Comparison of ENCODE assay signal across 35 cellular contexts in the genomic region with DNA sequence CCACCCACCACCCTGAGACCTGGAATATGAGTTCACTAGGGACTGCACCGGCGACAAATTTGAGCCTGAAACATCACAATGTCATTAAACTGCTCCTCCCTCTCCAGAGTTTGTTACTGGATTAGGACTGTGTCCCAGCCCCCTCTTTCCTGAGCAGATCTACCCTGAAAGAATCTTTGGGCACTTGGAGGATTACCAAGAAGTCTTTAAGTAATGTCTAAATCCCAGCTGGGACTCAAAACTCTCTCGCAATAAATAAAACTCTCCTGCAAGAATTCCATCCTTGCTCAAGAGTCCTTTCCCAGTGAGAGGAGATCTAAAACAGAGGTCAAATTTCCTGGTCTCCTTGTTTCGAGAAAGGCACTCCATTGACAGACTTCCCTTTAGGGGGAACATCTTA. TPM values are rescaled to one million over a fixed set of nuclear protein-coding genes. Genes with fewer than 3 reads are reported as not detected.
A peak's percentile ranks its signal among the peaks of the same experiment; 100 is the strongest.
DNase-seq lines count a peak whose midpoint lies in the region; ATAC-seq and TF ChIP-seq lines count a peak whose summit lies in the region.
"Had no signal": no experiment of that assay in that cellular context is flagged by ENCODE, and none has a peak within 500 bp of the region (broad histone marks: within the 10 kb centered on the region; RNA-seq: fewer than 3 reads in every experiment).

No MANE protein-coding gene starts in this region.

- TF ChIP-seq CTCF in AG10803 (conservative IDR thresholded peaks at IDR 0.05; ENCODE audit: low read length): no peak
- TF ChIP-seq CTCF in smooth muscle cell (IDR thresholded peaks at IDR 0.05; ENCODE audit: borderline replicate concordance, insufficient read depth, poor library complexity, severe bottlenecking): no peak
- no peak for TF ChIP-seq CTCF in WTC11 (IDR thresholded peaks at IDR 0.05)

- H3K9ac ChIP-seq in smooth muscle cell (ENCODE audit: low read depth): no peak overlapping the region
- H3K9ac ChIP-seq: KMS-11 had no signal

- no peaks in the 10 kb centered on the region for H3K9me3 ChIP-seq in smooth muscle cell (replicated peaks; ENCODE audit: low read depth)
- H3K9me3 ChIP-seq: heart right ventricle, prostate gland had no signal

- peak overlapping the region; percentile 40 for H3K4me2 ChIP-seq in smooth muscle cell
- H3K4me2 ChIP-seq: KMS-11 had no signal

- H3K27me3 Mint-ChIP-seq in WTC11 (ENCODE audit: low read depth): no peaks in the 10 kb centered on the region
- peaks cover 4% of the 10 kb centered on the region for H3K27me3 Mint-ChIP-seq in activated naive CD8-positive, alpha-beta T cell treated with anti-CD3 and anti-CD28 coated beads for 36 hours
- H3K27me3 Mint-ChIP-seq: activated CD8-positive, alpha-beta T cell treated with anti-CD3 and anti-CD28 coated beads for 36 hours had no signal

- no peaks in the 10 kb centered on the region for H3F3A ChIP-seq in smooth muscle cell (ENCODE audit: low read depth)

- no peak overlapping the region for H3K4me3 Mint-ChIP-seq in WTC11
- H3K4me3 Mint-ChIP-seq in activated naive CD8-positive, alpha-beta T cell treated with anti-CD3 and anti-CD28 coated beads for 36 hours: no peak overlapping the region
- H3K4me3 Mint-ChIP-seq: activated CD8-positive, alpha-beta T cell treated with anti-CD3 and anti-CD28 coated beads for 36 hours; activated naive CD4-positive, alpha-beta T cell treated with anti-CD3 and anti-CD28 coated beads for 36 hours; CD4-positive, CD25-positive, alpha-beta regulatory T cell; mesothelial cell of epicardium; type B pancreatic cell had no signal

- peak overlapping the region; percentile 28 for H3K27ac ChIP-seq in smooth muscle cell (ENCODE audit: low read depth)
- H3K27ac ChIP-seq: brain microvascular endothelial cell, heart right ventricle, KMS-11, prostate gland had no signal

- no peaks in the 10 kb centered on the region for H3K36me3 Mint-ChIP-seq in WTC11
- H3K36me3 Mint-ChIP-seq in activated naive CD8-positive, alpha-beta T cell treated with anti-CD3 and anti-CD28 coated beads for 36 hours: no peaks in the 10 kb centered on the region
- H3K36me3 Mint-ChIP-seq: CD4-positive, CD25-positive, alpha-beta regulatory T cell; mesothelial cell of epicardium; type B pancreatic cell had no signal

- 18% methylated on average over 4 of the region's 4 CpGs for WGBS in smooth muscle cell (ENCODE audit: low lambda C conversion rate)

- ATAC-seq in WTC11: no peak
- ATAC-seq: heart right ventricle, left ventricle myocardium superior, sciatic nerve had no signal

- POLR2A ChIA-PET in WTC11 (lab: Charles Lee): no interaction called here

- H4K20me1 ChIP-seq in smooth muscle cell (ENCODE audit: low read depth): no peaks in the 10 kb centered on the region

- DNase-seq in AG10803 (ENCODE audit: low read depth): peak; percentile 84
- DNase-seq in NCI-H82 treated with DMSO at 0.1 percent for 48 hours (lab: John Stamatoyannopoulos, UW; ENCODE audit: unreplicated experiment): peak; percentile 88
- DNase-seq in fibroblast of peridontal ligament (ENCODE audit: extremely low read depth): peak; percentile 80
- DNase-seq in smooth muscle cell (lab: John Stamatoyannopoulos, UW; ENCODE audit: unreplicated experiment): no peak
- no peak for DNase-seq in NCI-H1436 (lab: John Stamatoyannopoulos, UW)
- DNase-seq in WTC11 (ENCODE audit: low spot score): no peak
- DNase-seq in NCI-H510A (lab: John Stamatoyannopoulos, UW): no peak
- DNase-seq in activated naive CD8-positive, alpha-beta T cell treated with anti-CD3 and anti-CD28 coated beads for 36 hours: no peak
- DNase-seq: activated CD8-positive, alpha-beta memory T cell treated with anti-CD3 and anti-CD28 coated beads, Interleukin-2, amount 50 U/mL, for 48 hours; activated CD8-positive, alpha-beta T cell treated with anti-CD3 and anti-CD28 coated beads for 36 hours; activated naive CD4-positive, alpha-beta T cell treated with anti-CD3 and anti-CD28 coated beads for 36 hours; amniotic stem cell; brain microvascular endothelial cell; CD4-positive, CD25-positive, alpha-beta regulatory T cell; DND-41; effector CD4-positive, alpha-beta T cell; foreskin melanocyte; H7; heart right ventricle; left ventricle myocardium superior; MM.1S; naive B cell; NCI-H2029; NCI-H774; nucleus accumbens; SHP77 treated with DMSO at 0.1 percent for 48 hours; stimulated activated CD4-positive, alpha-beta T cell treated with anti-CD3 and anti-CD28 coated beads, Interleukin-15, amount 100 ng/mL, for 24 hours; stimulated activated CD4-positive, alpha-beta T cell treated with anti-CD3 and anti-CD28 coated beads, Interleukin-4, amount 100 ng/mL, for 4 hours; T-helper 2 cell had no signal

- H3K9me3 Mint-ChIP-seq in WTC11: 0 out of 2 replicates have a peak, but pooled peaks cover 5% of the 10 kb centered on the region
- no peaks in the 10 kb centered on the region for H3K9me3 Mint-ChIP-seq in activated naive CD8-positive, alpha-beta T cell treated with anti-CD3 and anti-CD28 coated beads for 36 hours
- H3K9me3 Mint-ChIP-seq: activated naive CD4-positive, alpha-beta T cell treated with anti-CD3 and anti-CD28 coated beads for 36 hours; mesothelial cell of epicardium; type B pancreatic cell had no signal

- CTCF ChIA-PET in WTC11 (lab: Charles Lee): interaction anchor here (5.4 kb wide), 1 partner anchor 12 kb away, joined by 36 read pairs; no protein-coding TSS in a partner anchor

- no peaks in the 10 kb centered on the region for H3K36me3 ChIP-seq in smooth muscle cell (ENCODE audit: low read depth)
- H3K36me3 ChIP-seq: brain microvascular endothelial cell, heart right ventricle, prostate gland had no signal

- peak overlapping the region; percentile 62 for H2AFZ ChIP-seq in smooth muscle cell (ENCODE audit: low read depth)

- no peak overlapping the region for H3K27ac Mint-ChIP-seq in WTC11
- H3K27ac Mint-ChIP-seq in activated naive CD8-positive, alpha-beta T cell treated with anti-CD3 and anti-CD28 coated beads for 36 hours: no peak overlapping the region
- H3K27ac Mint-ChIP-seq: activated CD8-positive, alpha-beta T cell treated with anti-CD3 and anti-CD28 coated beads for 36 hours; activated naive CD4-positive, alpha-beta T cell treated with anti-CD3 and anti-CD28 coated beads for 36 hours; CD4-positive, CD25-positive, alpha-beta regulatory T cell; mesothelial cell of epicardium; type B pancreatic cell had no signal

- H3K27me3 ChIP-seq in smooth muscle cell (ENCODE audit: low read depth): no peaks in the 10 kb centered on the region
- H3K27me3 ChIP-seq: brain microvascular endothelial cell had no signal

- no peak overlapping the region for H3K4me3 ChIP-seq in AG10803 (ENCODE audit: low read length)
- H3K4me3 ChIP-seq in smooth muscle cell: no peak overlapping the region
- H3K4me3 ChIP-seq: heart right ventricle, prostate gland had no signal

- H3K79me2 ChIP-seq in smooth muscle cell (ENCODE audit: low read depth): no peaks in the 10 kb centered on the region

- no peaks in the 10 kb centered on the region for H3K4me1 Mint-ChIP-seq in WTC11
- H3K4me1 Mint-ChIP-seq in activated naive CD8-positive, alpha-beta T cell treated with anti-CD3 and anti-CD28 coated beads for 36 hours: no peaks in the 10 kb centered on the region
- H3K4me1 Mint-ChIP-seq: CD4-positive, CD25-positive, alpha-beta regulatory T cell had no signal

- peaks cover 4% of the 10 kb centered on the region for H3K4me1 ChIP-seq in smooth muscle cell (ENCODE audit: low read depth)
- H3K4me1 ChIP-seq: prostate gland had no signal

TF ChIP-seq in WTC11, 78 proteins besides CTCF, POLR2A, EP300 and RAD21 (continues in another document):
- TF ChIP-seq GTF2I (CRISPR knock-in tag; conservative IDR thresholded peaks at IDR 0.05) (no peak), MXD4 (CRISPR knock-in tag; IDR thresholded peaks at IDR 0.05; ENCODE audit: borderline replicate concordance) (no peak), NFATC4 (CRISPR knock-in tag; IDR thresholded peaks at IDR 0.05) (no peak), GRHL2 (CRISPR knock-in tag; IDR thresholded peaks at IDR 0.05; ENCODE audit: insufficient replicate concordance, severe bottlenecking) (no peak), GABPB1 (CRISPR knock-in tag; IDR thresholded peaks at IDR 0.05) (no peak), PRRX2 (CRISPR knock-in tag; IDR thresholded peaks at IDR 0.05) (no peak), ZNF416 (CRISPR knock-in tag; IDR thresholded peaks at IDR 0.05) (no peak), FOXJ3 (CRISPR knock-in tag; IDR thresholded peaks at IDR 0.05; ENCODE audit: borderline replicate concordance) (no peak), SP1 (CRISPR knock-in tag; conservative IDR thresholded peaks at IDR 0.05) (no peak), CREM (CRISPR knock-in tag; IDR thresholded peaks at IDR 0.05) (no peak)
- TF ChIP-seq, protein P1, sequence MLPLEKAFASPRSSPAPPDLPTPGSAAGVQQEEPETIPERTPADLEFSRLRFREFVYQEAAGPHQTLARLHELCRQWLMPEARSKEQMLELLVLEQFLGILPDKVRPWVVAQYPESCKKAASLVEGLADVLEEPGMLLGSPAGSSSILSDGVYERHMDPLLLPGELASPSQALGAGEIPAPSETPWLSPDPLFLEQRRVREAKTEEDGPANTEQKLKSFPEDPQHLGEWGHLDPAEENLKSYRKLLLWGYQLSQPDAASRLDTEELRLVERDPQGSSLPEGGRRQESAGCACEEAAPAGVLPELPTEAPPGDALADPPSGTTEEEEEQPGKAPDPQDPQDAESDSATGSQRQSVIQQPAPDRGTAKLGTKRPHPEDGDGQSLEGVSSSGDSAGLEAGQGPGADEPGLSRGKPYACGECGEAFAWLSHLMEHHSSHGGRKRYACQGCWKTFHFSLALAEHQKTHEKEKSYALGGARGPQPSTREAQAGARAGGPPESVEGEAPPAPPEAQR (CRISPR knock-in tag; IDR thresholded peaks at IDR 0.05): no peak
- TF ChIP-seq, protein P2, sequence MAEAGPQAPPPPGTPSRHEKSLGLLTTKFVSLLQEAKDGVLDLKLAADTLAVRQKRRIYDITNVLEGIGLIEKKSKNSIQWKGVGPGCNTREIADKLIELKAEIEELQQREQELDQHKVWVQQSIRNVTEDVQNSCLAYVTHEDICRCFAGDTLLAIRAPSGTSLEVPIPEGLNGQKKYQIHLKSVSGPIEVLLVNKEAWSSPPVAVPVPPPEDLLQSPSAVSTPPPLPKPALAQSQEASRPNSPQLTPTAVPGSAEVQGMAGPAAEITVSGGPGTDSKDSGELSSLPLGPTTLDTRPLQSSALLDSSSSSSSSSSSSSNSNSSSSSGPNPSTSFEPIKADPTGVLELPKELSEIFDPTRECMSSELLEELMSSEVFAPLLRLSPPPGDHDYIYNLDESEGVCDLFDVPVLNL (CRISPR knock-in tag; IDR thresholded peaks at IDR 0.05; ENCODE audit: borderline replicate concordance, low read depth): no peak

RNA-seq across cellular contexts. Expression of a gene that starts 20.9 kb away (rescaled TPM):
- total RNA-seq in smooth muscle cell (not detected in 2 replicates), WTC11 (2021) (not detected in 3 replicates)
- polyA plus RNA-seq in smooth muscle cell: not detected in 2 replicates
- total RNA-seq in activated naive CD8-positive, alpha-beta T cell treated with anti-CD3 and anti-CD28 coated beads for 36 hours: not detected
- total RNA-seq: activated CD8-positive, alpha-beta T cell treated with anti-CD3 and anti-CD28 coated beads for 36 hours; activated naive CD4-positive, alpha-beta T cell treated with anti-CD3 and anti-CD28 coated beads for 36 hours; CD4-positive, CD25-positive, alpha-beta regulatory T cell; H7; heart right ventricle; left ventricle myocardium superior; mesothelial cell of epicardium; prostate gland; sciatic nerve; subcutaneous adipose tissue had no signal
- polyA plus RNA-seq: CD4-positive, CD25-positive, alpha-beta regulatory T cell; heart right ventricle had no signal

RNA-seq across cellular contexts. Expression of a gene that starts 42.6 kb away (rescaled TPM):
- total RNA-seq in smooth muscle cell (not detected in 2 replicates), WTC11 (2021) (not detected in 3 replicates)
- 1.4 TPM in 1 of 2 replicates, not detected in the other for polyA plus RNA-seq in smooth muscle cell
- not detected for total RNA-seq in activated naive CD8-positive, alpha-beta T cell treated with anti-CD3 and anti-CD28 coated beads for 36 hours
- total RNA-seq: activated CD8-positive, alpha-beta T cell treated with anti-CD3 and anti-CD28 coated beads for 36 hours; activated naive CD4-positive, alpha-beta T cell treated with anti-CD3 and anti-CD28 coated beads for 36 hours; CD4-positive, CD25-positive, alpha-beta regulatory T cell; H7; heart right ventricle; left ventricle myocardium superior; mesothelial cell of epicardium; prostate gland; sciatic nerve; subcutaneous adipose tissue had no signal
- polyA plus RNA-seq: CD4-positive, CD25-positive, alpha-beta regulatory T cell had no signal

Comparison
In these comparisons a context has a peak if more than half of its experiments do, and no peak if none do; other contexts are left out.
1. DNase-seq: peak in AG10803 (single experiment), NCI-H82 treated with DMSO at 0.1 percent for 48 hours (single experiment) and fibroblast of peridontal ligament (single experiment); none in smooth muscle cell (single experiment), NCI-H1436 (single experiment), WTC11 (single experiment), NCI-H510A (single experiment) and activated naive CD8-positive, alpha-beta T cell treated with anti-CD3 and anti-CD28 coated beads for 36 hours (single experiment).